Comparison of ENCODE assay signal across 20 cellular contexts in the genomic region with DNA sequence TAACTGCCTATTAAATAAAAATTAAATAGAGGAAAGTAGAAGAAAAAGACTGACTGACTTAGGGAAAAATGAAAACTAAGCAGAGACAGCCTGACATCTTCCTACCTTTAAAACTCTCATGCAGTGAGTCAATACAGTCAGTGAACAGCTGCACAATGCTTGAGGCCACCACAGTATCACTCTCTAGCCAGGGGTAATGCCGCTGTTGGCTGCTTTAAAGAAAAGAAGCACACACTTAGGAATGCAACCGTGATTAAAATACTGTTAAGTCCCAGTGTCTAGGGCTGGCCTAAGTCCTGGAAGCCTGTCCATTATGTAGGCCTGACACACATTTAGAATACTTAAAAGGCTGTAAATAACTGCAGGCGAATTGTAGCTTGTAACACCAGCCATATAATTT. TPM values are rescaled to one million over a fixed set of nuclear protein-coding genes. Genes with fewer than 3 reads are reported as not detected.
DNase-seq lines count a peak whose midpoint lies in the region; ATAC-seq and TF ChIP-seq lines count a peak whose summit lies in the region.
"Had no signal": no experiment of that assay in that cellular context is flagged by ENCODE, and none has a peak within 500 bp of the region (broad histone marks: within the 10 kb centered on the region; RNA-seq: fewer than 3 reads in every experiment).

No MANE protein-coding gene starts in this region.

- peaks cover 2% of the 10 kb centered on the region for H3K4me1 Mint-ChIP-seq in neural progenitor cell

- H4K5ac ChIP-seq in IMR-90 (ENCODE audit: low read depth, low read length): no peak overlapping the region

- no peak overlapping the region for H3K23ac ChIP-seq in IMR-90 (ENCODE audit: low read depth, low read length)

- CTCF ChIA-PET in IMR-90 (lab: Yijun Ruan, JAX): no interaction called here

- H3K4ac ChIP-seq in IMR-90 (ENCODE audit: low read depth, low read length): no peak overlapping the region

- no peak overlapping the region for H3K14ac ChIP-seq in IMR-90 (replicated peaks; ENCODE audit: low read depth, low read length)

- no peak overlapping the region for H3K27ac Mint-ChIP-seq in neural progenitor cell
- H3K27ac Mint-ChIP-seq: H9, HFFc6 had no signal

- H2BK5ac ChIP-seq in IMR-90 (ENCODE audit: low read depth, low read length, poor library complexity, severe bottlenecking): no peak overlapping the region

- no peaks in the 10 kb centered on the region for H3K79me2 ChIP-seq in neural progenitor cell (ENCODE audit: low read depth)

- POLR2A ChIA-PET in IMR-90 (lab: Charles Lee; ENCODE audit: unreplicated experiment): no interaction called here

- no peak overlapping the region for H2AK9ac ChIP-seq in IMR-90 (replicated peaks; ENCODE audit: low read depth, low read length, poor library complexity)

- dilution Hi-C loops in IMR-90 (cut with HindIII; ENCODE audit: low sequenced_read_pairs, unreplicated experiment): no loop called here

- in situ Hi-C loops in IMR-90 (cut with MboI; ENCODE audit: low sequenced_read_pairs): no loop called here
- in situ Hi-C loops in transverse colon (cut with MboI; ENCODE audit: low pct_ligation_motif_present in 1 of 4, low pct_unique_long_range_greater_than_20kb in 1 of 4, low sequenced_read_pairs in 3 of 4): loop anchor here in 3 of 4 donors (10.0 to 25.0 kb wide), 2 partner anchors 181 to 214 kb away; no protein-coding TSS in a partner anchor

- H2BK120ac ChIP-seq in IMR-90 (ENCODE audit: low read depth, low read length): no peak overlapping the region

- H3K4me3 ChIP-seq in IMR-90 (ENCODE audit: insufficient read depth, low read depth, low read length) (no peak overlapping the region), neural progenitor cell (no peak overlapping the region), transverse colon (no peak overlapping the region)
- H3K4me3 ChIP-seq: GM23248, SK-N-MC had no signal

- H3K4me1 ChIP-seq in IMR-90 (ENCODE audit: control insufficient read depth, insufficient read depth, low read length): peaks cover 4% of the 10 kb centered on the region; the same call in 1 of the 2 replicates
- no peaks in the 10 kb centered on the region for H3K4me1 ChIP-seq in neural progenitor cell
- H3K4me1 ChIP-seq in transverse colon: peaks cover 0 to 4% (median 0%) of the 10 kb centered on the region in 4 donors

- BruUV-seq in IMR-90 (replicated peaks; lab: Mats Ljungman, UMichigan): no TSS peak

- no peaks in the 10 kb centered on the region for H3F3A ChIP-seq in neural progenitor cell (ENCODE audit: low read depth)

- TF ChIP-seq RAD21 in IMR-90 (IDR thresholded peaks at IDR 0.05; ENCODE audit: low read length): no peak

- H3K27me3 ChIP-seq in IMR-90 (ENCODE audit: control insufficient read depth, insufficient read depth, low read length) (no peaks in the 10 kb centered on the region), neural progenitor cell (no peaks in the 10 kb centered on the region), transverse colon (no peaks in the 10 kb centered on the region)

- H3K4me3 Mint-ChIP-seq in neural progenitor cell: no peak overlapping the region
- H3K4me3 Mint-ChIP-seq: H9, HFFc6 had no signal

- H4K91ac ChIP-seq in IMR-90 (ENCODE audit: insufficient read depth, low read depth, low read length): no peak overlapping the region

- H3K79me1 ChIP-seq in IMR-90 (ENCODE audit: low read depth in 1 of 2, low read length in 2 of 2): peaks cover 18 to 28% of the 10 kb centered on the region in 2 experiments

- no peak overlapping the region for H4K8ac ChIP-seq in IMR-90 (ENCODE audit: low read depth in 2 of 2, low read length in 2 of 2)

- H3K56ac ChIP-seq in IMR-90 (ENCODE audit: extremely low read depth, insufficient read depth, low read length): no peak overlapping the region

- no peak overlapping the region for H3K18ac ChIP-seq in IMR-90 (ENCODE audit: low read depth, low read length)

- H2AK5ac ChIP-seq in IMR-90 (ENCODE audit: low read depth, low read length): peak overlapping the region; percentile 58; the same call in 1 of the 2 replicates

- no peaks in the 10 kb centered on the region for H3K27me3 Mint-ChIP-seq in neural progenitor cell (ENCODE audit: insufficient read depth, low read depth)
- H3K27me3 Mint-ChIP-seq: CD4-positive, CD25-positive, alpha-beta regulatory T cell had no signal

- peaks cover 42% of the 10 kb centered on the region for H3K36me3 Mint-ChIP-seq in neural progenitor cell

- no peak overlapping the region for H2AFZ ChIP-seq in IMR-90 (replicated peaks; ENCODE audit: low read length, poor library complexity)
- no peak overlapping the region for H2AFZ ChIP-seq in neural progenitor cell (replicated peaks)
- H2AFZ ChIP-seq: GM23248 had no signal

- intact Hi-C loops in IMR-90 (cut with micrococcal nuclease) (no loop called here), transverse colon (cut with DNase I; ENCODE audit: low total_unique reads) (no loop called here)

- TF ChIP-seq CTCF in IMR-90 (conservative IDR thresholded peaks at IDR 0.05; ENCODE audit: low read depth, low read length) (no peak), neural progenitor cell (IDR thresholded peaks at IDR 0.05) (no peak), transverse colon (IDR thresholded peaks at IDR 0.05) (no peak)

- H3K9ac ChIP-seq in IMR-90 (ENCODE audit: low read depth, low read length): no peak overlapping the region
- H3K9ac ChIP-seq in neural progenitor cell: no peak overlapping the region
- H3K9ac ChIP-seq: GM23248, KMS-11 had no signal

- H3K4me2 ChIP-seq in IMR-90 (ENCODE audit: low read depth, low read length) (no peak overlapping the region), neural progenitor cell (no peak overlapping the region)

- no peak for TF ChIP-seq EP300 in transverse colon (IDR thresholded peaks at IDR 0.05; ENCODE audit: low read depth)

- H3K36me3 ChIP-seq in IMR-90 (ENCODE audit: control insufficient read depth, insufficient read depth, low read length) (peaks cover 27% of the 10 kb centered on the region), neural progenitor cell (peaks cover 8% of the 10 kb centered on the region), transverse colon (peaks cover 0 to 69% (median 9%) of the 10 kb centered on the region in 4 donors)

- DNase-seq in IMR-90: peak; percentile 25
- DNase-seq in NCI-H69 (lab: John Stamatoyannopoulos, UW): peak; percentile 26
- DNase-seq in astrocyte of the hippocampus (ENCODE audit: low read depth, low spot score): peak; percentile 64
- DNase-seq in neural progenitor cell (ENCODE audit: low spot score): peak; percentile 19
- no peak for DNase-seq in transverse colon
- no peak for DNase-seq in epidermal melanocyte (ENCODE audit: insufficient read length, low spot score)
- DNase-seq: CD4-positive, CD25-positive, alpha-beta regulatory T cell; GM23248; H9; HFFc6; NCI-H1436; NCI-H1930; NCI-H345; NCI-H524 treated with DMSO at 0.1 percent for 48 hours; Right ventricle myocardium superior; SW 1271 had no signal

- H3K9me3 Mint-ChIP-seq in neural progenitor cell: peaks cover 2% of the 10 kb centered on the region
- H3K9me3 Mint-ChIP-seq: HFFc6 had no signal

- no peak overlapping the region for H2BK20ac ChIP-seq in IMR-90 (ENCODE audit: low read depth, low read length)

- peaks cover 2% of the 10 kb centered on the region; the same call in 1 of the 2 replicates for H3K9me3 ChIP-seq in IMR-90 (ENCODE audit: control insufficient read depth, insufficient read depth, low read length)
- H3K9me3 ChIP-seq in neural progenitor cell (ENCODE audit: low read depth): no peaks in the 10 kb centered on the region
- no peaks in the 10 kb centered on the region for H3K9me3 ChIP-seq in transverse colon

- TF ChIP-seq POLR2A in IMR-90 (IDR thresholded peaks at IDR 0.05; ENCODE audit: low read depth, low read length) (no peak), transverse colon (IDR thresholded peaks at IDR 0.05) (no peak)

- no peak overlapping the region for H2BK15ac ChIP-seq in IMR-90 (ENCODE audit: low read depth, low read length)

- 90% methylated on average over 2 of the region's 3 CpGs; no CpG with 5 or more reads in 1 of the 2 experiments for WGBS in IMR-90 (ENCODE audit: extremely low coverage in 2 of 2, insufficient read length in 1 of 2), 2 experiments
- 85 to 89% methylated on average over 1 to 3 of the region's 3 CpGs for WGBS in transverse colon (ENCODE audit: low coverage in 1 of 2), 2 donors

- no peak for ATAC-seq in IMR-90 (ENCODE audit: low read depth)
- ATAC-seq in HG02970 (IDR thresholded peaks at IDR 0.05; ENCODE audit: low FRiP score, unreplicated experiment): no peak

- no peaks in the 10 kb centered on the region for H4K20me1 ChIP-seq in IMR-90 (ENCODE audit: insufficient read depth, low read length)
- H4K20me1 ChIP-seq in neural progenitor cell (ENCODE audit: low read depth): no peaks in the 10 kb centered on the region

- H3K9me1 ChIP-seq in IMR-90 (ENCODE audit: insufficient read depth, low read length): peaks cover 3% of the 10 kb centered on the region; the same call in 1 of the 2 replicates

- H3K27ac ChIP-seq in IMR-90 (ENCODE audit: insufficient read depth, low read length) (no peak overlapping the region), neural progenitor cell (no peak overlapping the region), transverse colon (no peak overlapping the region)
- H3K27ac ChIP-seq: GM23248, SK-N-MC had no signal

TF ChIP-seq in IMR-90, 13 proteins besides CTCF, POLR2A, EP300 and RAD21:
- TF ChIP-seq FOS (IDR thresholded peaks at IDR 0.05; ENCODE audit: low read depth, low read length): no peak
- TF ChIP-seq BHLHE40 (IDR thresholded peaks at IDR 0.05; ENCODE audit: low read depth, low read length): no peak
- TF ChIP-seq CHD1 (IDR thresholded peaks at IDR 0.05; ENCODE audit: low read depth, low read length): no peak

RNA-seq across cellular contexts. Expression of gene SIGLEC15, which starts 50.7 kb away (rescaled TPM):
- total RNA-seq in IMR-90 (2012; rRNA removed): 0.83 and 1.1 TPM in 2 replicates
- polyA plus RNA-seq in IMR-90 (2012; rRNA removed): 1.8 and 2.2 TPM in 2 replicates
- 1.9 and 4.8 TPM in 2 replicates for polyA plus RNA-seq in IMR-90 (2012; cell fraction: cytosol; rRNA removed)
- 1.3 and 3.0 TPM in 2 replicates for polyA plus RNA-seq in IMR-90 (2012; cell fraction: nucleus; rRNA removed; ENCODE audit: low replicate concordance)
- total RNA-seq in neural progenitor cell (ENCODE audit: low replicate concordance): not detected in 2 replicates
- total RNA-seq in transverse colon: not detected
- total RNA-seq: CD4-positive, CD25-positive, alpha-beta regulatory T cell; MCF 10A; Right ventricle myocardium superior had no signal

Comparison
In these comparisons a context has a peak if more than half of its experiments do, and no peak if none do; other contexts are left out.
1. DNase-seq: peak in IMR-90 (single experiment), NCI-H69 (single experiment), astrocyte of the hippocampus (single experiment) and neural progenitor cell (single experiment); none in transverse colon (single experiment) and epidermal melanocyte (single experiment).